In the genomic region with DNA sequence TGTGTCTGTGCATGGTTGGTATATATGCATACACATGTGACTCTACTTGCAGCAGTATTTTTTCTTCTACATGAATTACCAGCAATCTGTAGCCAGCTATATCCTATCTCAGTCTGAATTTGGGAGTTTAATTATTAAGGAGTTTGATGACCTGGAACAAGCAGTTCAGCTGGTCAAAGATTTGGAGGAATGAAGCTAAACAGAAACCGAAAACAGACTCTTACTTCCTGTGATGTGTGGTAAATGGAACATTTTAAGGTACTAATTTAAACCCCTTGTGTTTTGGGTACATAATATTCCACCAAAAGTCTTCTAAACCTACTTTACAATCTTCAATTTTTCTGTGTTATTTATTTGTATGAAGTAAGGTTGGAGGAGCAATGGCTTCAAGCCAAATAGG, we compare ENCODE assay signal across 24 cellular contexts.
"Had no signal": no experiment of that assay in that cellular context is flagged by ENCODE, and none has a peak within 500 bp of the region (broad histone marks: within the 10 kb centered on the region; RNA-seq: fewer than 3 reads in every experiment).

No MANE protein-coding gene starts in this region.

- H3K4me3 ChIP-seq: dorsolateral prefrontal cortex, gastrocnemius medialis, heart right ventricle, left ventricle myocardium inferior, lower lobe of right lung, prostate gland, skin epidermis, spleen, thoracic aorta, transverse colon, upper lobe of right lung, vagina had no signal

- ATAC-seq: gastrocnemius medialis; heart right ventricle; left cardiac atrium; lower lobe of right lung; naive thymus-derived CD8-positive, alpha-beta T cell; right cardiac atrium; stimulated activated naive B cell treated with anti-CD40 and anti-IgM and Interleukin-4, amounts not matched to agents 10 μg/mL and 1 μg/mL and 100 μg/mL, for 72 hours; upper lobe of right lung had no signal

- H3K27ac ChIP-seq: dorsolateral prefrontal cortex, gastrocnemius medialis, heart right ventricle, left ventricle myocardium inferior, lower lobe of right lung, prostate gland, skin epidermis, transverse colon, upper lobe of right lung, vagina had no signal

- H3K36me3 ChIP-seq: gastrocnemius medialis, heart right ventricle, left ventricle myocardium inferior, lower lobe of right lung, prostate gland, spleen, thoracic aorta, transverse colon, upper lobe of right lung, vagina had no signal

- H3K27me3 ChIP-seq: gastrocnemius medialis, heart right ventricle, spleen, transverse colon, upper lobe of right lung, vagina had no signal

- H3K4me1 ChIP-seq: gastrocnemius medialis, heart right ventricle, left ventricle myocardium inferior, lower lobe of right lung, prostate gland, spleen, transverse colon, upper lobe of right lung had no signal

- DNase-seq: dorsolateral prefrontal cortex; effector CD4-positive, alpha-beta T cell; foreskin fibroblast; gastrocnemius medialis; heart right ventricle; hippocampal formation; immature natural killer cell; islet precursor cell; left cardiac atrium; left ventricle myocardium inferior; lower lobe of right lung; naive thymus-derived CD8-positive, alpha-beta T cell; nephron progenitor cell; nucleus accumbens; right cardiac atrium; spleen; stimulated activated CD4-positive, alpha-beta T cell treated with anti-CD3 and anti-CD28 coated beads, Interleukin-2, amount 100 ng/mL, for 48 hours; stimulated activated naive B cell treated with anti-CD40 and anti-IgM and Interleukin-4, amounts not matched to agents 10 μg/mL and 1 μg/mL and 100 μg/mL, for 72 hours; transverse colon; upper lobe of right lung had no signal

- H3K9me3 ChIP-seq: gastrocnemius medialis, left ventricle myocardium inferior, lower lobe of right lung, prostate gland, thoracic aorta, transverse colon, upper lobe of right lung, vagina had no signal
